Comparison of ENCODE assay signal across 13 cellular contexts in the genomic region with DNA sequence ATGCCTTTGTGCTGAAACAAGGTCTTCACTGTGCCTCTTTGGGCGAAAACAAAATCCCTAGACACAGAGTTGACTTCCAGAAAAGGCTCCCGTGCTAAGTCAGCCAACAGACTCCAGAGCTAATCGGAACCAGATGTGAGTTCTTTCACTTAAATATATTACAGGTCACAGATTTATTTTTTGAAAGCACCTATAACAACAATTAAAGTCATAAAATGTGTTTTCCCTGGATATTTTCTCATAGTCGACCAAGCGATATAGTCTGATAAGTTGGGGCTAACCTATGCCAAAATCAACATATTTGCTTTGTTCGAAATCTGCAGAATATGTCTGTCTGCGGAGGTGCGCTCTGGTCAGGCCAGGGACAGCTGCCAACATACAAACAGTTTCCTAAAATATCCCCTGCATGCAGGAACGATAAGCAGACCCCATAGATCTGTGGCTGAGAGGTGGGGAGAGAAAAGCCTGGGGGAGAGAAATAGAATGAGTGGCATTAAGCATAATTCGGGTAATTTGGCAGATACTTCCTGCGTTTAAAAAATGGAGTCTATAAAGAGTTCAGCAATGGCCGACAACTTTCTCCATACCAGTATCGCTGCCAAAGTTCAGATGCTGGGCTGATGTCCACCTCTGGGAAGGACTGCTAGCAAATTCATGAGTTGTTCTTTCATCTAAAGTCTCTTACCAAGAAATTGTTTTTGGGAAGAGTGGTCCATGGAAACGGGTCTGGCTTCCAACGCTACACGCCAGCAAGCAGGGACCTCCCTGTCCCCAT. TPM values are rescaled to one million over a fixed set of nuclear protein-coding genes. Genes with fewer than 3 reads are reported as not detected.
A peak's percentile ranks its signal among the peaks of the same experiment; 100 is the strongest.
DNase-seq lines count a peak whose midpoint lies in the region; ATAC-seq and TF ChIP-seq lines count a peak whose summit lies in the region.
"Had no signal": no experiment of that assay in that cellular context is flagged by ENCODE, and none has a peak within 500 bp of the region (broad histone marks: within the 10 kb centered on the region; RNA-seq: fewer than 3 reads in every experiment).

No MANE protein-coding gene starts in this region.

- peak overlapping the region in 1 of 5 donors; percentile 38 for H3K9ac ChIP-seq in subcutaneous abdominal adipose tissue (ENCODE audit: low read length in 5 of 5)

- no peak overlapping the region for H3K27ac ChIP-seq in GM23338 (ENCODE audit: low read depth)
- H3K27ac ChIP-seq in hepatocyte, result peak overlapping the region; percentile 71
- peak overlapping the region; percentile 66 for H3K27ac ChIP-seq in subcutaneous abdominal adipose tissue (ENCODE audit: low read depth, low read length)

- H3K9me3 Mint-ChIP-seq in GM23338, result peaks cover 9% of the 10 kb centered on the region; the same call in 1 of the 3 replicates
- H3K9me3 Mint-ChIP-seq: activated T-cell treated with anti-CD3 and anti-CD28 coated beads, Interleukin-2, amount 50 U/mL, for 24 hours had no signal

- no peak for TF ChIP-seq CTCF in GM23338 (conservative IDR thresholded peaks at IDR 0.05; ENCODE audit: low read depth in 2 of 2)
- no peak for TF ChIP-seq CTCF in cardiac fibroblast (IDR thresholded peaks at IDR 0.05; ENCODE audit: low read depth, low read length)
- TF ChIP-seq CTCF in hepatocyte (IDR thresholded peaks at IDR 0.05; ENCODE audit: poor library complexity), result no peak

- peaks cover 2% of the 10 kb centered on the region for H3K4me1 Mint-ChIP-seq in GM23338

- H3K4me3 ChIP-seq in GM23338 (no peak overlapping the region), cardiac fibroblast (replicated peaks in 1 of 2; ENCODE audit: low read depth in 2 of 2, low read length in 2 of 2) (no peak overlapping the region), hepatocyte (no peak overlapping the region), subcutaneous abdominal adipose tissue (ENCODE audit: low read depth in 1 of 5, low read length in 5 of 5) (peak overlapping the region; percentile 38 to 71 (median 64))

- H3K9me2 ChIP-seq in GM23338 (ENCODE audit: insufficient read depth) (peaks cover 3% of the 10 kb centered on the region; the same call in 1 of the 2 replicates), hepatocyte (replicated peaks; ENCODE audit: insufficient read depth) (no peaks in the 10 kb centered on the region)

- H2AFZ ChIP-seq in GM23338, result peak overlapping the region; percentile 52
- no peak overlapping the region for H2AFZ ChIP-seq in hepatocyte

- H3K36me3 ChIP-seq in GM23338 (ENCODE audit: insufficient read depth) (no peaks in the 10 kb centered on the region), hepatocyte (replicated peaks; ENCODE audit: insufficient read depth, low read depth) (no peaks in the 10 kb centered on the region), subcutaneous abdominal adipose tissue (ENCODE audit: control insufficient read depth in 5 of 5, insufficient read depth in 5 of 5, low read length in 5 of 5) (no peaks in the 10 kb centered on the region)

- H3K4me1 ChIP-seq in GM23338 (ENCODE audit: insufficient read depth) (peaks cover 5% of the 10 kb centered on the region), hepatocyte (ENCODE audit: insufficient read depth) (peaks cover 8% of the 10 kb centered on the region), subcutaneous abdominal adipose tissue (ENCODE audit: control insufficient read depth in 5 of 5, insufficient read depth in 5 of 5, low read length in 5 of 5) (peaks cover 0 to 18% (median 17%) of the 10 kb centered on the region in 5 donors)

- H3K4me2 ChIP-seq in GM23338 (no peak overlapping the region), hepatocyte (peak overlapping the region; percentile 61)

- ATAC-seq in GM23338, result no peak
- no peak for ATAC-seq in GM19463 (IDR thresholded peaks at IDR 0.05; ENCODE audit: unreplicated experiment)
- ATAC-seq: HepG2 had no signal

- no peaks in the 10 kb centered on the region; the same call in 2 of the 3 replicates for H3K36me3 Mint-ChIP-seq in GM23338 (ENCODE audit: low read depth)

- no peaks in the 10 kb centered on the region for H3K27me3 ChIP-seq in GM23338 (ENCODE audit: insufficient read depth)
- no peaks in the 10 kb centered on the region for H3K27me3 ChIP-seq in hepatocyte
- H3K27me3 ChIP-seq in subcutaneous abdominal adipose tissue (ENCODE audit: control insufficient read depth in 5 of 5, insufficient read depth in 4 of 5, low read length in 5 of 5), result no peaks in the 10 kb centered on the region

- H3F3A ChIP-seq in GM23338 (replicated peaks; ENCODE audit: low read depth), result no peaks in the 10 kb centered on the region

- H4K20me1 ChIP-seq in GM23338 (replicated peaks; ENCODE audit: insufficient read depth) (no peaks in the 10 kb centered on the region), hepatocyte (ENCODE audit: insufficient read depth, poor library complexity, severe bottlenecking) (no peaks in the 10 kb centered on the region)

- no peaks in the 10 kb centered on the region for H3K9me3 ChIP-seq in hepatocyte (ENCODE audit: low read depth)
- no peaks in the 10 kb centered on the region for H3K9me3 ChIP-seq in subcutaneous abdominal adipose tissue (ENCODE audit: control insufficient read depth in 5 of 5, low read length in 5 of 5)

- H3K27me3 Mint-ChIP-seq in GM23338 (ENCODE audit: insufficient read depth, low read depth, poor library complexity), result peaks cover 4% of the 10 kb centered on the region

- H3K79me2 ChIP-seq in GM23338 (replicated peaks; ENCODE audit: insufficient read depth) (no peaks in the 10 kb centered on the region), hepatocyte (no peaks in the 10 kb centered on the region)

- no peak overlapping the region for H3K27ac Mint-ChIP-seq in GM23338
- H3K27ac Mint-ChIP-seq: activated T-cell treated with anti-CD3 and anti-CD28 coated beads, Interleukin-2, amount 50 U/mL, for 24 hours had no signal

- 63% methylated on average over 16 of the region's 16 CpGs for WGBS in hepatocyte (ENCODE audit: low lambda C conversion rate, missing lambda C conversion rate)

- DNase-seq in GM23338 (ENCODE audit: low spot score) (no peak), cardiac fibroblast (ENCODE audit: low read depth in 2 of 2) (peak; percentile 64 to 87), hepatocyte (ENCODE audit: low spot score) (peak; percentile 35), islet precursor cell (no peak), HUDEP-2 (lab: John Stamatoyannopoulos, UW; ENCODE audit: unreplicated experiment in 76 of 76) (no peak)
- no peak for DNase-seq in activated naive CD4-positive, alpha-beta T cell treated with anti-CD3 and anti-CD28 coated beads, Interleukin-2, amount 50 U/mL, for 16 hours
- DNase-seq: activated T-cell treated with anti-CD3 and anti-CD28 coated beads, Interleukin-2, amount 50 U/mL, for 24 hours; cerebellar nuclear complex; stimulated activated CD4-positive, alpha-beta T cell treated with anti-CD3 and anti-CD28 coated beads, Interleukin-15, amount 100 ng/mL, for 24 hours; stimulated activated naive CD4-positive, alpha-beta T cell treated with Interleukin-2 at 50 U/mL for 16 hours had no signal

- H3K4me3 Mint-ChIP-seq in GM23338, result no peak overlapping the region
- H3K4me3 Mint-ChIP-seq: activated T-cell treated with anti-CD3 and anti-CD28 coated beads, Interleukin-2, amount 50 U/mL, for 24 hours had no signal

TF ChIP-seq in GM23338, 12 proteins besides CTCF, POLR2A, EP300 and RAD21 (continues in another document):
- no peak for TF ChIP-seq STAT1 (IDR thresholded peaks at IDR 0.05; ENCODE audit: unreplicated experiment)

RNA-seq across cellular contexts. Expression of gene MYH10, which starts 50.8 kb away (rescaled TPM):
- total RNA-seq in GM23338 (2014; rRNA removed; shearing (Covaris generic)), result 230 and 246 TPM in 2 replicates
- 78.1 and 89.5 TPM in 2 replicates for polyA plus RNA-seq in GM23338 (2016; fragmentation: Nextera tagmentation; extraction: Ambion mirVana)
- total RNA-seq in hepatocyte, result 72.0 and 75.6 TPM in 2 replicates
- 87.8 and 104 TPM in 2 replicates for polyA plus RNA-seq in hepatocyte

Comparison
In these comparisons a context has a peak if more than half of its experiments do, and no peak if none do; other contexts are left out.
1. DNase-seq: peak in cardiac fibroblast (2 of 2) and hepatocyte (single experiment); none in GM23338 (single experiment), activated naive CD4-positive, alpha-beta T cell treated with anti-CD3 and anti-CD28 coated beads, Interleukin-2, amount 50 U/mL, for 16 hours (single experiment), islet precursor cell (single experiment) and HUDEP-2 (0 of 76).
2. H3K4me3 ChIP-seq: peak in subcutaneous abdominal adipose tissue (5 of 5); none in GM23338 (single experiment), cardiac fibroblast (0 of 2) and hepatocyte (single experiment).